In the genomic region with DNA sequence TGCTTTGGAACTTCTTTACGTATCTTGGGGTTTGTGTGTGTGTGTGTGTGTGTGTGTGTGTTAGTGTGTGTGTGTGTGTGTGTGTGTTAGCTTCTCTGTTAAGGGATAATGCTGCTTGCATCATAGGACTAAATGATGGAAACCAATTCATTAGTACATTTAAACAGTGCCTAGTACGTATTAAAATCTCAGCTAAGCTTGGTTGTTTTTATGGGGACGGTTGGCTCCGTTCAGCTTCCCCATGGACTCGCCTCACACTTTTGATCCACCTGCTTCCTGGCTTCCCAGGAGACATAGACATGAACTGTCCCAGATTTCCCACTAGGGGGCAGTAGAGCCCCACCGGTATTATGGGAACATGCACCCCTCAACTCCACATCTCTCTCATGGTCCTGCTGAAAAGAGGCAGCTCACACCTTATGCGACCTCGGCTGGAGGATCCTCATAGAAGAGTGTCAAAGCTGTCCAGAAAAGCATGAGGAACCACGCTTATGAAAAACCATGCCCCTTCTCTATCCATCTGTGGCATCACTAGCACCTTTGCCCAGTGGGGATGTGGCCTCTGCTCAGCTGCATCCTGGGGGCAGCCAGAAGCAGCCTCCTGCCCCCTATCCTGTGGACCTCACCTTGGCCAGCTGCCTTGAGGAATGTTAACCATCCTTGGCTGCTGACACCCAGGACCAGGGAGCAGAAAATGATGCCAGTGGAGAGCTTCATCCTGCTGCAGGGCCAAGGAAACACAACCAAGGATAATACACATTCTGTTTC, we compare ENCODE assay signal across 1 cellular context.
TF ChIP-seq lines count a peak whose summit lies in the region.

No MANE protein-coding gene starts in this region.

TF ChIP-seq in WTC11, 78 proteins besides CTCF, POLR2A, EP300 and RAD21 (continued from another document):
- TF ChIP-seq, protein P1, sequence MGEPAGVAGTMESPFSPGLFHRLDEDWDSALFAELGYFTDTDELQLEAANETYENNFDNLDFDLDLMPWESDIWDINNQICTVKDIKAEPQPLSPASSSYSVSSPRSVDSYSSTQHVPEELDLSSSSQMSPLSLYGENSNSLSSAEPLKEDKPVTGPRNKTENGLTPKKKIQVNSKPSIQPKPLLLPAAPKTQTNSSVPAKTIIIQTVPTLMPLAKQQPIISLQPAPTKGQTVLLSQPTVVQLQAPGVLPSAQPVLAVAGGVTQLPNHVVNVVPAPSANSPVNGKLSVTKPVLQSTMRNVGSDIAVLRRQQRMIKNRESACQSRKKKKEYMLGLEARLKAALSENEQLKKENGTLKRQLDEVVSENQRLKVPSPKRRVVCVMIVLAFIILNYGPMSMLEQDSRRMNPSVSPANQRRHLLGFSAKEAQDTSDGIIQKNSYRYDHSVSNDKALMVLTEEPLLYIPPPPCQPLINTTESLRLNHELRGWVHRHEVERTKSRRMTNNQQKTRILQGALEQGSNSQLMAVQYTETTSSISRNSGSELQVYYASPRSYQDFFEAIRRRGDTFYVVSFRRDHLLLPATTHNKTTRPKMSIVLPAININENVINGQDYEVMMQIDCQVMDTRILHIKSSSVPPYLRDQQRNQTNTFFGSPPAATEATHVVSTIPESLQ (CRISPR knock-in tag; IDR thresholded peaks at IDR 0.05), result no peak
- TF ChIP-seq CBFB (CRISPR knock-in tag; IDR thresholded peaks at IDR 0.05; ENCODE audit: low read depth) (no peak), SP1 (CRISPR knock-in tag; conservative IDR thresholded peaks at IDR 0.05) (no peak)
